14 cellular contexts compared by ENCODE assay signal in the genomic region with DNA sequence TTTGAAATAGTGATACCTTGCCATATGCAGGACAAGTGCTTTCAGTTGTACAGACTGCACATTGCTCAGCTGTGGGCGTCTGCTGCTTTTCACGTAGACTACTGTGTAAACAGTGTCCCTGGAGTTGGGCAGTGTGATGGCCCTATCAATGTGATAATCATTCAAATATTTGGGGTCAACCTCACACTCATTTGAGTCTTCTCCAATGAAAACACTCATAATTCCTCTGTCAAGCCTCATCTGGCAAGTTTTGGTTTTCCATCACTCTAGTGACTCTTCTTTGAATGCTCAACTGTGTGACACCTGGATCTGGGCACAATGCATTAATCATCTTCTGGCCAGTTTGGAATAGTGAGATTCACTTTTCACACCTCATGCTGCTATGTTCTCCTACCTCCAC.
DNase-seq lines count a peak whose midpoint lies in the region; ATAC-seq, FAIRE-seq and TF ChIP-seq lines count a peak whose summit lies in the region.
"Had no signal": no experiment of that assay in that cellular context is flagged by ENCODE, and none has a peak within 500 bp of the region (broad histone marks: within the 10 kb centered on the region; RNA-seq: fewer than 3 reads in every experiment).

No MANE protein-coding gene starts in this region.

- H3K27me3 ChIP-seq in astrocyte (ENCODE audit: insufficient read depth, low read length) (no peaks in the 10 kb centered on the region), gastrocnemius medialis (no peaks in the 10 kb centered on the region)
- H3K27me3 ChIP-seq: BLaER1 had no signal

- H3K27ac ChIP-seq in astrocyte (ENCODE audit: low read depth, low read length) (peak overlapping the region; percentile 67), gastrocnemius medialis (peak overlapping the region in 1 of 4 donors; percentile 6)
- H3K27ac ChIP-seq: BLaER1 had no signal

- H3K9ac ChIP-seq in astrocyte (ENCODE audit: low read length): peak overlapping the region; percentile 13
- H3K9ac ChIP-seq: BLaER1, SK-N-SH had no signal

- H3K4me1 ChIP-seq in astrocyte (ENCODE audit: insufficient read depth, low read length) (peaks cover 43% of the 10 kb centered on the region), gastrocnemius medialis (peaks cover 12 to 19% of the 10 kb centered on the region in 2 donors)

- H3K36me3 Mint-ChIP-seq in astrocyte (ENCODE audit: low read depth, unreplicated experiment): peaks cover 3% of the 10 kb centered on the region
- H3K36me3 Mint-ChIP-seq in CD14-positive monocyte: no peaks in the 10 kb centered on the region

- peak overlapping the region; percentile 10 for H3K4me2 ChIP-seq in astrocyte (ENCODE audit: low read length)
- H3K4me2 ChIP-seq: BLaER1, SK-N-SH had no signal

- H3K36me3 ChIP-seq in astrocyte (ENCODE audit: insufficient read depth, low read length) (no peaks in the 10 kb centered on the region), gastrocnemius medialis (no peaks in the 10 kb centered on the region)
- H3K36me3 ChIP-seq: BLaER1 had no signal

- intact Hi-C loops in gastrocnemius medialis (cut with DNase I; ENCODE audit: low total_unique reads) (no loop called here), CD14-positive monocyte (cut with micrococcal nuclease) (no loop called here)

- H2AFZ ChIP-seq in astrocyte (ENCODE audit: low read depth, low read length): no peak overlapping the region

- H3K4me3 Mint-ChIP-seq in astrocyte (ENCODE audit: unreplicated experiment): no peak overlapping the region
- H3K4me3 Mint-ChIP-seq in CD14-positive monocyte: no peak overlapping the region

- peak; percentile 84 for DNase-seq in DMS53 (lab: John Stamatoyannopoulos, UW)
- peak; percentile 81 for DNase-seq in NCI-H2029 treated with DMSO at 0.1 percent for 48 hours (lab: John Stamatoyannopoulos, UW)
- peak; percentile 73 for DNase-seq in astrocyte (ENCODE audit: low read depth)
- no peak for DNase-seq in left lobe of liver (ENCODE audit: low spot score)
- DNase-seq in gastrocnemius medialis: no peak
- DNase-seq in CD14-positive monocyte (ENCODE audit: low spot score): no peak
- DNase-seq: activated CD4-positive, CD25-positive, alpha-beta regulatory T cell; activated T-cell treated with anti-CD3 and anti-CD28 coated beads, Interleukin-2, amount 50 U/mL, for 1 hour; H7; KG1; SK-N-SH had no signal

- TF ChIP-seq CTCF in astrocyte (IDR thresholded peaks at IDR 0.05; ENCODE audit: insufficient read depth, low read depth, low read length) (no peak), gastrocnemius medialis (IDR thresholded peaks at IDR 0.05 in 4 of 5, conservative IDR thresholded peaks at IDR 0.05 in 1 of 5) (no peak), CD14-positive monocyte (IDR thresholded peaks at IDR 0.05) (no peak)

- H3K27ac Mint-ChIP-seq in astrocyte (ENCODE audit: unreplicated experiment) (peak overlapping the region; percentile 21), CD14-positive monocyte (no peak overlapping the region)

- ATAC-seq in left lobe of liver (peak; percentile 41), GM19395 (IDR thresholded peaks at IDR 0.05; ENCODE audit: unreplicated experiment) (no peak), gastrocnemius medialis (no peak), GM21528 (IDR thresholded peaks at IDR 0.05; ENCODE audit: low FRiP score, unreplicated experiment) (no peak)

- H3K9me3 Mint-ChIP-seq in astrocyte (ENCODE audit: unreplicated experiment) (peaks cover 2% of the 10 kb centered on the region), CD14-positive monocyte (peaks cover 0 to 3% (median 0%) of the 10 kb centered on the region in 7 donors)

- H3K9me3 ChIP-seq in astrocyte (ENCODE audit: insufficient read depth, low read depth, low read length) (no peaks in the 10 kb centered on the region), gastrocnemius medialis (no peaks in the 10 kb centered on the region)
- H3K9me3 ChIP-seq: BLaER1, SK-N-SH had no signal

- H3K4me3 ChIP-seq in astrocyte (ENCODE audit: insufficient read depth, low read depth, low read length): no peak overlapping the region
- H3K4me3 ChIP-seq in gastrocnemius medialis: no peak overlapping the region
- H3K4me3 ChIP-seq: BLaER1 had no signal

- peaks cover 45% of the 10 kb centered on the region for H3K4me1 Mint-ChIP-seq in astrocyte (ENCODE audit: low read depth, unreplicated experiment)
- peaks cover 24% of the 10 kb centered on the region for H3K4me1 Mint-ChIP-seq in CD14-positive monocyte

- in situ Hi-C loops in gastrocnemius medialis (cut with MboI; ENCODE audit: low sequenced_read_pairs in 4 of 4): no loop called here

- no peak for TF ChIP-seq POLR2A in gastrocnemius medialis (IDR thresholded peaks at IDR 0.05)

- H3K27me3 Mint-ChIP-seq in astrocyte (ENCODE audit: low read depth, unreplicated experiment) (no peaks in the 10 kb centered on the region), CD14-positive monocyte (ENCODE audit: low read depth in 3 of 3) (peaks cover 6 to 20% (median 18%) of the 10 kb centered on the region in 3 donors)

- FAIRE-seq in astrocyte (lab: Jason Lieb, UNC): no peak

- H4K20me1 ChIP-seq in astrocyte (ENCODE audit: insufficient read depth, low read length): no peaks in the 10 kb centered on the region
- H4K20me1 ChIP-seq: BLaER1 had no signal

- H3K79me2 ChIP-seq in astrocyte (ENCODE audit: insufficient read depth, low read length): no peaks in the 10 kb centered on the region

Comparison
In these comparisons a context has a peak if more than half of its experiments do, and no peak if none do; other contexts are left out.
1. DNase-seq: peak in DMS53 (single experiment), NCI-H2029 treated with DMSO at 0.1 percent for 48 hours (single experiment) and astrocyte (single experiment); none in left lobe of liver (single experiment), gastrocnemius medialis (0 of 2) and CD14-positive monocyte (single experiment).